ENCODE assay signal across 14 cellular contexts in genomic region chr16:9160551-9160911, GRCh38.
DNase-seq lines count a peak whose midpoint lies in the region; ATAC-seq, FAIRE-seq and TF ChIP-seq lines count a peak whose summit lies in the region.
"Had no signal": no experiment of that assay in that cellular context is flagged by ENCODE, and none has a peak within 500 bp of the region (broad histone marks: within the 10 kb centered on the region; RNA-seq: fewer than 3 reads in every experiment).

No MANE protein-coding gene starts in this region.

- no peak overlapping the region for H3K4me2 ChIP-seq in HepG2 (ENCODE audit: low read depth, low read length)
- peak overlapping the region; percentile 56; the same call in 1 of the 2 replicates for H3K4me2 ChIP-seq in PC-3 (ENCODE audit: low read length)
- H3K4me2 ChIP-seq: KMS-11 had no signal

- H3K9me3 ChIP-seq in HepG2 (ENCODE audit: low read length) (no peaks in the 10 kb centered on the region), right lobe of liver (no peaks in the 10 kb centered on the region), PC-3 (ENCODE audit: low read length) (no peaks in the 10 kb centered on the region), iPS-15b (ENCODE audit: control insufficient read depth, insufficient read depth, low read length) (no peaks in the 10 kb centered on the region)
- H3K9me3 ChIP-seq: BE2C had no signal

- 50% methylated on average over 13 of the region's 13 CpGs for WGBS in HepG2 (ENCODE audit: low lambda C conversion rate)
- WGBS in right lobe of liver (ENCODE audit: insufficient coverage, low coverage, low lambda C conversion rate, missing lambda C conversion rate), result 53% methylated on average over 4 of the region's 13 CpGs

- TF ChIP-seq EP300 in HepG2 (IDR thresholded peaks at IDR 0.05; ENCODE audit: low read depth in 2 of 2, low read length in 2 of 2) (no peak), HepG2 (CRISPR knock-in tag; IDR thresholded peaks at IDR 0.05; ENCODE audit: borderline replicate concordance) (no peak)

- no peaks in the 10 kb centered on the region for H3K79me2 ChIP-seq in HepG2 (ENCODE audit: insufficient read depth, low read length)
- H3K79me2 ChIP-seq in PC-3 (ENCODE audit: low read length), result no peaks in the 10 kb centered on the region

- TF ChIP-seq CTCF in HepG2 (CRISPR knock-in tag; IDR thresholded peaks at IDR 0.05), result no peak
- TF ChIP-seq CTCF in right lobe of liver (IDR thresholded peaks at IDR 0.05), result no peak
- no peak for TF ChIP-seq CTCF in PC-3 (conservative IDR thresholded peaks at IDR 0.05; ENCODE audit: low read depth, low read length)
- no peak for TF ChIP-seq CTCF in GM13977 (IDR thresholded peaks at IDR 0.05; ENCODE audit: extremely low read depth, insufficient read depth, missing control alignments)

- FAIRE-seq in HepG2 (lab: Jason Lieb, UNC), result no peak
- FAIRE-seq: A204.1 had no signal

- H3K27ac ChIP-seq in HepG2 (ENCODE audit: extremely low read length, insufficient read depth, low read length) (no peak overlapping the region), right lobe of liver (no peak overlapping the region), PC-3 (ENCODE audit: low read length) (no peak overlapping the region)
- H3K27ac ChIP-seq: HL-60, KMS-11, SK-N-MC had no signal

- BruUV-seq in HepG2 (replicated peaks; lab: Mats Ljungman, UMichigan), result no TSS peak
- no TSS peak for BruUV-seq in PC-3 (replicated peaks; lab: Mats Ljungman, UMichigan)

- H3K27me3 ChIP-seq in HepG2 (ENCODE audit: control insufficient read depth in 1 of 2, insufficient read depth in 2 of 2, low read length in 2 of 2) (peaks cover 0 to 23% of the 10 kb centered on the region in 2 experiments; a peak in 3 of 5 replicates), right lobe of liver (no peaks in the 10 kb centered on the region), PC-3 (ENCODE audit: low read length) (peaks cover 7% of the 10 kb centered on the region), iPS-15b (ENCODE audit: control insufficient read depth, insufficient read depth, low read length) (no peaks in the 10 kb centered on the region)
- H3K27me3 ChIP-seq: BE2C had no signal

- peaks cover 14% of the 10 kb centered on the region for H3K4me1 ChIP-seq in HepG2 (ENCODE audit: insufficient read depth, low read length)
- no peaks in the 10 kb centered on the region for H3K4me1 ChIP-seq in right lobe of liver
- H3K4me1 ChIP-seq in PC-3 (ENCODE audit: insufficient read depth, low read length), result no peaks in the 10 kb centered on the region
- H3K4me1 ChIP-seq in iPS-15b (ENCODE audit: control insufficient read depth, insufficient read depth, low read length), result peaks cover 3% of the 10 kb centered on the region
- H3K4me1 ChIP-seq: BE2C had no signal

- no peaks in the 10 kb centered on the region for H3K36me3 ChIP-seq in HepG2 (replicated peaks in 1 of 2; ENCODE audit: control insufficient read depth in 1 of 2, insufficient read depth in 2 of 2, low read length in 2 of 2)
- no peaks in the 10 kb centered on the region for H3K36me3 ChIP-seq in right lobe of liver
- no peaks in the 10 kb centered on the region for H3K36me3 ChIP-seq in PC-3 (ENCODE audit: low read depth, low read length)
- no peaks in the 10 kb centered on the region for H3K36me3 ChIP-seq in iPS-15b (ENCODE audit: control insufficient read depth, insufficient read depth, low read length)
- H3K36me3 ChIP-seq: BE2C had no signal

- no peak for TF ChIP-seq RAD21 in HepG2 (CRISPR knock-in tag; IDR thresholded peaks at IDR 0.05)

- intact Hi-C loops in HepG2 (cut with micrococcal nuclease; ENCODE audit: unreplicated experiment) (loop anchor here (1.0 to 10.0 kb wide), 3 partner anchors 65 to 1012 kb away; no protein-coding TSS in a partner anchor), right lobe of liver (cut with DNase I) (loop anchor here in 1 of 2 donors (10.0 kb wide), 1 partner anchor 1024 kb away; the partner anchor contains the start of gene GRIN2A), PC-3 (cut with micrococcal nuclease) (no loop called here), Right ventricle myocardium superior (cut with DNase I) (no loop called here)

- no peak for DNase-seq in HepG2 (ENCODE audit: low spot score)
- no peak for DNase-seq in right lobe of liver
- DNase-seq in PC-3, result no peak
- no peak for DNase-seq in Right ventricle myocardium superior
- no peak for DNase-seq in LoVo (ENCODE audit: low spot score)
- no peak for DNase-seq in GM13977 (ENCODE audit: low spot score)
- DNase-seq: GF-D8, GOT3 had no signal

- in situ Hi-C loops in HepG2 (cut with HindIII; ENCODE audit: extremely low pct_ligation_motif_present, low pct_unique_long_range_greater_than_20kb), result loop anchor here (5.0 kb wide), 2 partner anchors 67 to 1022 kb away; partner anchors contain the start of gene GRIN2A
- in situ Hi-C loops in GM13977 (cut with MboI; ENCODE audit: low pct_unique_long_range_greater_than_20kb, low sequenced_read_pairs, unreplicated experiment), result no loop called here

- ATAC-seq in HepG2, result no peak
- no peak for ATAC-seq in right lobe of liver
- no peak for ATAC-seq in PC-3
- no peak for ATAC-seq in Right ventricle myocardium superior (ENCODE audit: poor library complexity)

- no peak overlapping the region for H2AFZ ChIP-seq in HepG2 (ENCODE audit: low read length)
- peak overlapping the region; percentile 67 for H2AFZ ChIP-seq in PC-3 (ENCODE audit: low read length)

- H4K20me1 ChIP-seq in HepG2 (ENCODE audit: insufficient read depth, low read length), result no peaks in the 10 kb centered on the region
- H4K20me1 ChIP-seq in PC-3 (ENCODE audit: low read length), result no peaks in the 10 kb centered on the region

- H3F3A ChIP-seq in PC-3 (ENCODE audit: low read length, unreplicated experiment), result no peaks in the 10 kb centered on the region

- POLR2A ChIA-PET in HepG2 (lab: Yijun Ruan, JAX), result no interaction called here
- POLR2A ChIA-PET in PC-3 (lab: Charles Lee; ENCODE audit: unreplicated experiment), result no interaction called here

- H3K4me3 ChIP-seq in HepG2 (replicated peaks in 1 of 3; ENCODE audit: insufficient read depth in 1 of 3, low read depth in 2 of 3, low read length in 3 of 3), result no peak overlapping the region
- no peak overlapping the region for H3K4me3 ChIP-seq in right lobe of liver
- H3K4me3 ChIP-seq in PC-3 (ENCODE audit: low read length), result no peak overlapping the region
- peak overlapping the region; percentile 13 for H3K4me3 ChIP-seq in iPS-15b (ENCODE audit: low read depth, low read length)
- H3K4me3 ChIP-seq: SK-N-MC had no signal

- H3K9ac ChIP-seq in HepG2 (ENCODE audit: insufficient read depth, low read depth, low read length), result no peak overlapping the region
- H3K9ac ChIP-seq in PC-3 (ENCODE audit: low read length), result no peak overlapping the region
- no peak overlapping the region for H3K9ac ChIP-seq in iPS-15b (ENCODE audit: low read depth, low read length)
- H3K9ac ChIP-seq: KMS-11 had no signal

- CTCF ChIA-PET in HepG2 (lab: Yijun Ruan, JAX; ENCODE audit: low intra/inter-chr PET ratio, low total read pairs) (interaction anchor here (1.0 to 3.1 kb wide), 2 partner anchors 65 to 1021 kb away, joined by 4 to 23 read pairs; partner anchors contain the start of gene GRIN2A), PC-3 (lab: Charles Lee) (interaction anchor here (0.6 kb wide), 1 partner anchor 375 kb away, joined by 3 read pairs; no protein-coding TSS in a partner anchor)

- H3K9me2 ChIP-seq in PC-3 (replicated peaks; ENCODE audit: low read length), result no peaks in the 10 kb centered on the region

- TF ChIP-seq POLR2A in HepG2 (IDR thresholded peaks at IDR 0.05; ENCODE audit: insufficient read depth in 1 of 2, low read depth in 2 of 2, low read length in 2 of 2) (no peak), right lobe of liver (IDR thresholded peaks at IDR 0.05) (no peak)

TF ChIP-seq in HepG2, 621 proteins besides CTCF, POLR2A, EP300 and RAD21:
- TF ChIP-seq U2AF1 (optimal IDR thresholded peaks at IDR 0.05; ENCODE audit: low read depth, low read length) (peak; percentile 9), ZNF3 (CRISPR knock-in tag; IDR thresholded peaks at IDR 0.05) (no peak), CCDC6 (CRISPR knock-in tag; IDR thresholded peaks at IDR 0.05) (0 out of 2 replicates have a peak, but pooled peaks have one; percentile 26)
